In genomic region chr22:44726439-44726838, GRCh38 we compare ENCODE assay signal across 2 cellular contexts.
TF ChIP-seq lines count a peak whose summit lies in the region.

No MANE protein-coding gene starts in this region.

TF ChIP-seq in SK-N-SH, 30 proteins besides CTCF, POLR2A, EP300 and RAD21 (continued from another document):
- TF ChIP-seq POLR2AphosphoS5 (IDR thresholded peaks at IDR 0.05; ENCODE audit: low read depth, low read length) (no peak), NRF1 (IDR thresholded peaks at IDR 0.05; ENCODE audit: low read depth, low read length) (no peak), USF1 (IDR thresholded peaks at IDR 0.05; ENCODE audit: borderline replicate concordance, low read depth) (no peak), TCF12 (IDR thresholded peaks at IDR 0.05) (no peak), MXI1 (IDR thresholded peaks at IDR 0.05; ENCODE audit: low read depth, low read length) (no peak), RXRA (IDR thresholded peaks at IDR 0.05; ENCODE audit: borderline replicate concordance, low read depth) (no peak), IRF3 (IDR thresholded peaks at IDR 0.05; ENCODE audit: low read depth, low read length) (no peak), NFIC (IDR thresholded peaks at IDR 0.05; ENCODE audit: borderline replicate concordance) (no peak), TEAD4 (IDR thresholded peaks at IDR 0.05; ENCODE audit: borderline replicate concordance, insufficient read depth) (no peak), SMC3 (IDR thresholded peaks at IDR 0.05; ENCODE audit: low read depth, low read length) (no peak)
- TF ChIP-seq, protein P1, sequence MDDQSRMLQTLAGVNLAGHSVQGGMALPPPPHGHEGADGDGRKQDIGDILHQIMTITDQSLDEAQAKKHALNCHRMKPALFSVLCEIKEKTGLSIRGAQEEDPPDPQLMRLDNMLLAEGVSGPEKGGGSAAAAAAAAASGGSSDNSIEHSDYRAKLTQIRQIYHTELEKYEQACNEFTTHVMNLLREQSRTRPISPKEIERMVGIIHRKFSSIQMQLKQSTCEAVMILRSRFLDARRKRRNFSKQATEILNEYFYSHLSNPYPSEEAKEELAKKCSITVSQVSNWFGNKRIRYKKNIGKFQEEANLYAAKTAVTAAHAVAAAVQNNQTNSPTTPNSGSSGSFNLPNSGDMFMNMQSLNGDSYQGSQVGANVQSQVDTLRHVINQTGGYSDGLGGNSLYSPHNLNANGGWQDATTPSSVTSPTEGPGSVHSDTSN (IDR thresholded peaks at IDR 0.05) = no peak

TF ChIP-seq in SK-N-SH treated with all-trans-retinoic acid at 6 μM for 48 hours, 23 proteins besides CTCF, POLR2A, EP300 and RAD21 (continued from another document):
- TF ChIP-seq, protein P2, sequence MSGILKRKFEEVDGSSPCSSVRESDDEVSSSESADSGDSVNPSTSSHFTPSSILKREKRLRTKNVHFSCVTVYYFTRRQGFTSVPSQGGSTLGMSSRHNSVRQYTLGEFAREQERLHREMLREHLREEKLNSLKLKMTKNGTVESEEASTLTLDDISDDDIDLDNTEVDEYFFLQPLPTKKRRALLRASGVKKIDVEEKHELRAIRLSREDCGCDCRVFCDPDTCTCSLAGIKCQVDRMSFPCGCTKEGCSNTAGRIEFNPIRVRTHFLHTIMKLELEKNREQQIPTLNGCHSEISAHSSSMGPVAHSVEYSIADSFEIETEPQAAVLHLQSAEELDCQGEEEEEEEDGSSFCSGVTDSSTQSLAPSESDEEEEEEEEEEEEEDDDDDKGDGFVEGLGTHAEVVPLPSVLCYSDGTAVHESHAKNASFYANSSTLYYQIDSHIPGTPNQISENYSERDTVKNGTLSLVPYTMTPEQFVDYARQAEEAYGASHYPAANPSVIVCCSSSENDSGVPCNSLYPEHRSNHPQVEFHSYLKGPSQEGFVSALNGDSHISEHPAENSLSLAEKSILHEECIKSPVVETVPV (CRISPR knock-in tag; IDR thresholded peaks at IDR 0.05) = no peak
- TF ChIP-seq CSDC2 (CRISPR knock-in tag; IDR thresholded peaks at IDR 0.05) (no peak), PATZ1 (CRISPR knock-in tag; IDR thresholded peaks at IDR 0.05; ENCODE audit: borderline replicate concordance) (no peak), BACH2 (CRISPR knock-in tag; IDR thresholded peaks at IDR 0.05; ENCODE audit: borderline replicate concordance) (no peak), RARB (CRISPR knock-in tag; IDR thresholded peaks at IDR 0.05) (no peak), ARNTL (CRISPR knock-in tag; IDR thresholded peaks at IDR 0.05; ENCODE audit: borderline replicate concordance, low read depth) (no peak), ZNF565 (CRISPR knock-in tag; conservative IDR thresholded peaks at IDR 0.05; ENCODE audit: low read depth) (no peak), ZNF70 (CRISPR knock-in tag; IDR thresholded peaks at IDR 0.05) (no peak), GLIS3 (CRISPR knock-in tag; IDR thresholded peaks at IDR 0.05) (no peak), TOX (CRISPR knock-in tag; IDR thresholded peaks at IDR 0.05; ENCODE audit: borderline replicate concordance) (no peak), TSHZ2 (CRISPR knock-in tag; IDR thresholded peaks at IDR 0.05) (no peak), OSR1 (CRISPR knock-in tag; IDR thresholded peaks at IDR 0.05) (no peak)
